Comparison of ENCODE assay signal across 1 cellular context in genomic region chr18:79523738-79524180, GRCh38.
TF ChIP-seq lines count a peak whose summit lies in the region.

No MANE protein-coding gene starts in this region.

TF ChIP-seq in GM12878, 131 proteins besides CTCF, POLR2A, EP300 and RAD21 (continued from another document):
- TF ChIP-seq MXI1 (IDR thresholded peaks at IDR 0.05; ENCODE audit: low read depth, low read length) (no peak; the same call in none of the 2 replicates), ESRRA (IDR thresholded peaks at IDR 0.05; ENCODE audit: low read length) (no peak), SMC3 (IDR thresholded peaks at IDR 0.05; ENCODE audit: borderline replicate concordance, low read length) (no peak), MEF2B (IDR thresholded peaks at IDR 0.05; ENCODE audit: partially characterized antibody, poor library complexity, severe bottlenecking) (peak; percentile 71), SUPT20H (IDR thresholded peaks at IDR 0.05; ENCODE audit: borderline replicate concordance, control insufficient read depth, low read depth, low read length) (no peak), FOXK2 (IDR thresholded peaks at IDR 0.05) (no peak), MEF2A (IDR thresholded peaks at IDR 0.05; ENCODE audit: insufficient read depth, low read depth, low read length) (no peak), SREBF2 (IDR thresholded peaks at IDR 0.05; ENCODE audit: low read length) (no peak), PAX5 (IDR thresholded peaks at IDR 0.05; ENCODE audit: borderline replicate concordance, low read depth, low read length) (0 out of 2 replicates have a peak, but pooled peaks have one; percentile 7), MTA2 (IDR thresholded peaks at IDR 0.05; ENCODE audit: low read depth) (peak; percentile 88), IKZF1 (conservative IDR thresholded peaks at IDR 0.05) (peak; percentile 88), EZH2 (IDR thresholded peaks at IDR 0.05; ENCODE audit: borderline replicate concordance, control insufficient read depth, low read depth, low read length) (no peak)
TF ChIP-seq in GM12878: peak in this region for 36.
